In the genomic region with DNA sequence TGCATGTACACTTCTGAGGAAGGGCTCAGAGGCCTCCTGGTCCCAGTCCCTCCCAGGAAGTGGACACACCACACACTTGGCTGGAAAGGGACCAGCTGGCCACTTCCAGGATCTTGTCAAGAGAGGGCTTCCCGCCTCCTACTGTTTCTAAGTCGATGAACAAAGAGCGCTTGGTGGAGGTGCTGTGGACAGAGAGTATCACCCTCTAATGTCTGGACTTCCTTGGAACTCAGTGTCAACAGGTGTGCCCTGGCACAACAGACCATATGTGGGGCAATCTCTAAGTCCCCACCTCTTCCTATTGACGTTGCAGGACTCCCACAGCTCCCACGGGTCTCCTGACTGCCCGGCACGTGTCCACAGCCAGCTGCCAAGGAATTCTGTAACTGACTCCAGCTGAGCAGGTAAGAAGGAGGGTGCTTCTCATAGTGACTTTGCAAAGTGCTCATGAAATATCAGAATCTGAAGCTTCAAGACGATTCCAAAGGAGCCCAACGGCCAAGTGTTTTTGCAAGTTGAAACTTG, we compare ENCODE assay signal across 21 cellular contexts. TPM values are rescaled to one million over a fixed set of nuclear protein-coding genes. Genes with fewer than 3 reads are reported as not detected.
DNase-seq lines count a peak whose midpoint lies in the region; ATAC-seq and TF ChIP-seq lines count a peak whose summit lies in the region.
"Had no signal": no experiment of that assay in that cellular context is flagged by ENCODE, and none has a peak within 500 bp of the region (broad histone marks: within the 10 kb centered on the region; RNA-seq: fewer than 3 reads in every experiment).

No MANE protein-coding gene starts in this region.

- no peak for ATAC-seq in activated B cell treated with CpG ODN at 0.5 μM for 24 hours (ENCODE audit: low read depth)
- no peak for ATAC-seq in stimulated activated naive B cell treated with anti-CD40 and anti-IgM and Interleukin-4, amounts not matched to agents 10 μg/mL and 1 μg/mL and 100 μg/mL, for 72 hours (replicated peaks)

- H3K4me3 ChIP-seq in KMS-11 (IDR thresholded peaks at IDR 0.05; ENCODE audit: insufficient read depth, low read depth, low read length): no peak overlapping the region
- no peak overlapping the region for H3K4me3 ChIP-seq in liver (ENCODE audit: low read depth in 1 of 3, low read length in 3 of 3)
- H3K4me3 ChIP-seq in hepatocyte: no peak overlapping the region
- H3K4me3 ChIP-seq: neural progenitor cell, skin epidermis had no signal

- TF ChIP-seq RAD21 in liver (IDR thresholded peaks at IDR 0.05): peak; percentile 49 to 58

- H2AFZ ChIP-seq in KMS-11 (ENCODE audit: low read depth): no peak overlapping the region
- H2AFZ ChIP-seq in hepatocyte: no peak overlapping the region
- H2AFZ ChIP-seq: neural progenitor cell had no signal

- no peak for TF ChIP-seq CTCF in KMS-11 (conservative IDR thresholded peaks at IDR 0.05; ENCODE audit: low read depth, low read length)
- TF ChIP-seq CTCF in activated B cell treated with CpG ODN at 0.5 μM for 24 hours (IDR thresholded peaks at IDR 0.05): no peak
- TF ChIP-seq CTCF in liver (IDR thresholded peaks at IDR 0.05; ENCODE audit: low read depth, low read length, missing input control): no peak
- no peak for TF ChIP-seq CTCF in hepatocyte (IDR thresholded peaks at IDR 0.05; ENCODE audit: poor library complexity)

- intact Hi-C loops in activated B cell treated with CpG ODN at 0.5 μM for 24 hours (cut with micrococcal nuclease): no loop called here

- H3K79me2 ChIP-seq in KMS-11 (ENCODE audit: insufficient read depth, low read depth) (peaks cover 63% of the 10 kb centered on the region), hepatocyte (no peaks in the 10 kb centered on the region)

- peak overlapping the region; percentile 48 for H3K4me3 Mint-ChIP-seq in activated B cell treated with CpG ODN at 0.5 μM for 24 hours
- H3K4me3 Mint-ChIP-seq in stimulated activated naive B cell treated with anti-CD40 and anti-IgM and Interleukin-4, amounts not matched to agents 10 μg/mL and 1 μg/mL and 100 μg/mL, for 72 hours: peak overlapping the region; percentile 16 to 52
- H3K4me3 Mint-ChIP-seq: activated naive CD4-positive, alpha-beta T cell treated with anti-CD3 and anti-CD28 coated beads, Interleukin-2, amount 50 U/mL, for 24 hours; neural progenitor cell had no signal

- H3K4me1 Mint-ChIP-seq in activated B cell treated with CpG ODN at 0.5 μM for 24 hours: no peaks in the 10 kb centered on the region
- peaks cover 55 to 82% of the 10 kb centered on the region in 2 donors for H3K4me1 Mint-ChIP-seq in stimulated activated naive B cell treated with anti-CD40 and anti-IgM and Interleukin-4, amounts not matched to agents 10 μg/mL and 1 μg/mL and 100 μg/mL, for 72 hours
- H3K4me1 Mint-ChIP-seq: neural progenitor cell had no signal

- 50% methylated on average over 9 of the region's 9 CpGs for WGBS in liver
- 87% methylated on average over 9 of the region's 9 CpGs for WGBS in hepatocyte (ENCODE audit: low lambda C conversion rate, missing lambda C conversion rate)

- H4K20me1 ChIP-seq in KMS-11 (ENCODE audit: insufficient read depth) (no peaks in the 10 kb centered on the region), hepatocyte (ENCODE audit: insufficient read depth, poor library complexity, severe bottlenecking) (no peaks in the 10 kb centered on the region)

- H3K36me3 ChIP-seq in KMS-11 (ENCODE audit: insufficient read depth) (0 out of 2 replicates have a peak, but pooled peaks cover 4% of the 10 kb centered on the region), liver (ENCODE audit: control insufficient read depth in 4 of 4, insufficient read depth in 3 of 4, low read depth in 1 of 4, low read length in 3 of 4) (no peaks in the 10 kb centered on the region), hepatocyte (replicated peaks; ENCODE audit: insufficient read depth, low read depth) (no peaks in the 10 kb centered on the region)
- H3K36me3 ChIP-seq: neural progenitor cell had no signal

- H3K27me3 Mint-ChIP-seq in activated B cell treated with CpG ODN at 0.5 μM for 24 hours: no peaks in the 10 kb centered on the region
- H3K27me3 Mint-ChIP-seq in stimulated activated naive B cell treated with anti-CD40 and anti-IgM and Interleukin-4, amounts not matched to agents 10 μg/mL and 1 μg/mL and 100 μg/mL, for 72 hours: no peaks in the 10 kb centered on the region
- H3K27me3 Mint-ChIP-seq: activated naive CD4-positive, alpha-beta T cell treated with anti-CD3 and anti-CD28 coated beads, Interleukin-2, amount 50 U/mL, for 24 hours had no signal

- H3K9me2 ChIP-seq in hepatocyte (replicated peaks; ENCODE audit: insufficient read depth): no peaks in the 10 kb centered on the region

- H3K36me3 Mint-ChIP-seq in activated B cell treated with CpG ODN at 0.5 μM for 24 hours (ENCODE audit: low read depth): peaks cover 67% of the 10 kb centered on the region
- peaks cover 52 to 62% of the 10 kb centered on the region in 2 donors for H3K36me3 Mint-ChIP-seq in stimulated activated naive B cell treated with anti-CD40 and anti-IgM and Interleukin-4, amounts not matched to agents 10 μg/mL and 1 μg/mL and 100 μg/mL, for 72 hours
- H3K36me3 Mint-ChIP-seq: neural progenitor cell had no signal

- no peak for DNase-seq in activated B cell treated with CpG ODN at 0.5 μM for 24 hours
- DNase-seq in stimulated activated naive B cell treated with anti-CD40 and anti-IgM and Interleukin-4, amounts not matched to agents 10 μg/mL and 1 μg/mL and 100 μg/mL, for 72 hours: no peak
- no peak for DNase-seq in stimulated activated CD4-positive, alpha-beta T cell treated with anti-CD3 and anti-CD28 coated beads, Interleukin-12 subunit alpha, Interleukin-12 subunit beta, amount 100 ng/mL, for 4 hours
- DNase-seq in stimulated activated naive CD4-positive, alpha-beta T cell treated with Interleukin-2 at 50 U/mL for 16 hours (lab: John Stamatoyannopoulos, UW): no peak
- no peak for DNase-seq in hepatocyte (ENCODE audit: low spot score)
- DNase-seq in SIG-M5 treated with dmso at 0.1 percent for 504 hours (lab: John Stamatoyannopoulos, UW; ENCODE audit: unreplicated experiment): no peak
- DNase-seq: activated T-cell treated with anti-CD3 and anti-CD28 coated beads, Interleukin-2, amount 50 U/mL, for 48 hours; effector CD8-positive, alpha-beta T cell; midbrain; NCI-H1417 treated with DMSO at 0.1 percent for 48 hours; NCI-H774; stimulated activated CD4-positive, alpha-beta T cell treated with anti-CD3 and anti-CD28 coated beads, Interleukin-2, amount 100 ng/mL, for 48 hours; T-helper 9 cell had no signal

- POLR2A ChIA-PET in activated B cell treated with CpG ODN at 0.5 μM for 24 hours (lab: Charles Lee): interaction anchor here (1.2 to 8.1 kb wide), 4 partner anchors 15 to 55 kb away, joined by 5 to 95 read pairs (median 18); a partner anchor contains a TSS

- H3K27ac ChIP-seq in KMS-11 (no peak overlapping the region), liver (ENCODE audit: low read depth in 1 of 2, low read length in 2 of 2) (peak overlapping the region; percentile 71 to 83), hepatocyte (no peak overlapping the region)
- H3K27ac ChIP-seq: neural progenitor cell, skin epidermis had no signal

- H3K4me1 ChIP-seq in KMS-11 (ENCODE audit: low read depth, poor library complexity, severe bottlenecking): peaks cover 91% of the 10 kb centered on the region
- peaks cover 8 to 35% (median 14%) of the 10 kb centered on the region in 4 donors for H3K4me1 ChIP-seq in liver (ENCODE audit: control insufficient read depth in 4 of 4, insufficient read depth in 4 of 4, low read length in 3 of 4)
- H3K4me1 ChIP-seq in hepatocyte (ENCODE audit: insufficient read depth): peaks cover 15% of the 10 kb centered on the region
- H3K4me1 ChIP-seq: neural progenitor cell had no signal

- no peaks in the 10 kb centered on the region for H3K27me3 ChIP-seq in KMS-11 (ENCODE audit: insufficient read depth, low read depth)
- H3K27me3 ChIP-seq in liver (ENCODE audit: control insufficient read depth in 4 of 4, insufficient read depth in 4 of 4, low read length in 3 of 4): no peaks in the 10 kb centered on the region
- H3K27me3 ChIP-seq in hepatocyte: no peaks in the 10 kb centered on the region
- H3K27me3 ChIP-seq: neural progenitor cell had no signal

- H3K9ac ChIP-seq in KMS-11: no peak overlapping the region
- H3K9ac ChIP-seq in liver (ENCODE audit: low read depth in 1 of 2, low read length in 2 of 2): no peak overlapping the region
- H3K9ac ChIP-seq: neural progenitor cell had no signal

- no peaks in the 10 kb centered on the region for H3K9me3 ChIP-seq in liver (ENCODE audit: control insufficient read depth in 4 of 4, low read length in 3 of 4)
- H3K9me3 ChIP-seq in hepatocyte (ENCODE audit: low read depth): no peaks in the 10 kb centered on the region

- no peaks in the 10 kb centered on the region for H3K9me3 Mint-ChIP-seq in activated B cell treated with CpG ODN at 0.5 μM for 24 hours
- peaks cover 0 to 2% of the 10 kb centered on the region in 2 donors for H3K9me3 Mint-ChIP-seq in stimulated activated naive B cell treated with anti-CD40 and anti-IgM and Interleukin-4, amounts not matched to agents 10 μg/mL and 1 μg/mL and 100 μg/mL, for 72 hours
- H3K9me3 Mint-ChIP-seq: activated naive CD4-positive, alpha-beta T cell treated with anti-CD3 and anti-CD28 coated beads, Interleukin-2, amount 50 U/mL, for 24 hours; neural progenitor cell had no signal

- H3K4me2 ChIP-seq in KMS-11: peak overlapping the region; percentile 40; the same call in 1 of the 2 replicates
- no peak overlapping the region for H3K4me2 ChIP-seq in hepatocyte
- H3K4me2 ChIP-seq: neural progenitor cell had no signal

- peak overlapping the region; percentile 67 for H3K27ac Mint-ChIP-seq in activated B cell treated with CpG ODN at 0.5 μM for 24 hours
- H3K27ac Mint-ChIP-seq in stimulated activated naive B cell treated with anti-CD40 and anti-IgM and Interleukin-4, amounts not matched to agents 10 μg/mL and 1 μg/mL and 100 μg/mL, for 72 hours: peak overlapping the region; percentile 85
- H3K27ac Mint-ChIP-seq: activated naive CD4-positive, alpha-beta T cell treated with anti-CD3 and anti-CD28 coated beads, Interleukin-2, amount 50 U/mL, for 24 hours; neural progenitor cell had no signal

- CTCF ChIA-PET in activated B cell treated with CpG ODN at 0.5 μM for 24 hours (lab: Charles Lee): interaction anchor here (8.8 kb wide), 1 partner anchor 58 kb away, joined by 144 read pairs; no protein-coding TSS in a partner anchor

TF ChIP-seq in liver, 16 proteins besides CTCF, POLR2A, EP300 and RAD21 (continues in another document):
- TF ChIP-seq TAF1 (conservative IDR thresholded peaks at IDR 0.05): no peak
- TF ChIP-seq FOXA1 (IDR thresholded peaks at IDR 0.05): peak; percentile 89
- TF ChIP-seq JUND (IDR thresholded peaks at IDR 0.05): peak; percentile 59 to 81
- TF ChIP-seq FOXA2 (IDR thresholded peaks at IDR 0.05): peak; percentile 91
- TF ChIP-seq HNF4A (conservative IDR thresholded peaks at IDR 0.05): peak; percentile 81 to 86
- peak; percentile 77 for TF ChIP-seq SP1 (IDR thresholded peaks at IDR 0.05)
- peak; percentile 48 for TF ChIP-seq HNF4G (IDR thresholded peaks at IDR 0.05)
- peak in 1 of 2 donors; percentile 67 for TF ChIP-seq GABPA (IDR thresholded peaks at IDR 0.05 in 1 of 2, conservative IDR thresholded peaks at IDR 0.05 in 1 of 2)

RNA-seq across cellular contexts. Expression of a gene that starts 16.1 kb away (rescaled TPM):
- total RNA-seq in activated B cell treated with CpG ODN at 0.5 μM for 24 hours (141 and 155 TPM in 2 replicates), liver (1 to 10 TPM in 1 of 2 donors, under 1 TPM in 1; 0.59 to 1.1 TPM), hepatocyte (0.08 and 0.23 TPM in 2 replicates)
- polyA plus RNA-seq in liver (1 to 10 TPM in 1 of 2 donors, under 1 TPM in 1; 0.21 to 2.0 TPM), hepatocyte (0.06 TPM in 1 of 2 replicates, not detected in the other)
- total RNA-seq: kidney epithelial cell, pulmonary artery endothelial cell, SK-MEL-5 had no signal

Comparison
In these comparisons a context has a peak if more than half of its experiments do, and no peak if none do; other contexts are left out.
1. H3K27ac ChIP-seq: peak in liver (2 of 2); none in KMS-11 (single experiment) and hepatocyte (single experiment).
2. RNA of a gene that starts 16.1 kb away (total RNA-seq): 141 to 155 TPM in activated B cell treated with CpG ODN at 0.5 μM for 24 hours; 0.59 to 1.1 TPM in liver and 0.08 to 0.23 TPM in hepatocyte; every median in the first group is over 10 times any median in the second.